9 cellular contexts compared by ENCODE assay signal in genomic region chr1:156120318-156120717, GRCh38. TPM values are rescaled to one million over a fixed set of nuclear protein-coding genes. Genes with fewer than 3 reads are reported as not detected.
DNase-seq lines count a peak whose midpoint lies in the region; ATAC-seq, FAIRE-seq and TF ChIP-seq lines count a peak whose summit lies in the region.
"Had no signal": no experiment of that assay in that cellular context is flagged by ENCODE, and none has a peak within 500 bp of the region (broad histone marks: within the 10 kb centered on the region; RNA-seq: fewer than 3 reads in every experiment).

No MANE protein-coding gene starts in this region.

- H2AFZ ChIP-seq in H1 (ENCODE audit: low read length) (no peak overlapping the region), parathyroid adenoma (no peak overlapping the region)

- 86% methylated on average over 3 of the region's 3 CpGs; no CpG with 5 or more reads in 1 of the 2 experiments for WGBS in H1 (ENCODE audit: extremely low coverage in 1 of 2, insufficient coverage in 1 of 2, insufficient read length in 1 of 2, insufficient replicate concordance in 2 of 2, low coverage in 1 of 2, low lambda C conversion rate in 2 of 2, missing lambda C conversion rate in 1 of 2), 2 experiments

- peak overlapping the region; percentile 21 for H3K4me3 ChIP-seq in AG04450 (ENCODE audit: low read depth, low read length)
- no peak overlapping the region for H3K4me3 ChIP-seq in NT2/D1 (ENCODE audit: insufficient read length, low read depth)
- no peak overlapping the region for H3K4me3 ChIP-seq in H1 (ENCODE audit: extremely low read depth in 1 of 4, insufficient read depth in 2 of 4, low read depth in 3 of 4, low read length in 4 of 4)
- no peak overlapping the region for H3K4me3 ChIP-seq in parathyroid adenoma (ENCODE audit: low read depth, low read length)

- ATAC-seq in HG03196 (IDR thresholded peaks at IDR 0.05; ENCODE audit: unreplicated experiment): no peak

- H3K36me3 ChIP-seq in NT2/D1 (ENCODE audit: insufficient read depth, insufficient read length, low read length): peaks cover 60% of the 10 kb centered on the region
- no peaks in the 10 kb centered on the region for H3K36me3 ChIP-seq in H1 (ENCODE audit: control insufficient read depth in 2 of 4, insufficient read depth in 4 of 4, low read length in 3 of 4)
- H3K36me3 ChIP-seq in parathyroid adenoma (ENCODE audit: control insufficient read depth, insufficient read depth, low read length): no peaks in the 10 kb centered on the region

- H3K18ac ChIP-seq in H1 (ENCODE audit: extremely low read depth, low read length): no peak overlapping the region

- POLR2A ChIA-PET in AG04450 (lab: Yijun Ruan, JAX): interaction anchor here (0.9 to 1.0 kb wide), 2 partner anchors 8 to 14 kb away, joined by 3 read pairs; no protein-coding TSS in a partner anchor
- POLR2A ChIA-PET in H1 (lab: Charles Lee; ENCODE audit: partially characterized antibody): interaction anchor here (1.1 to 28.0 kb wide), 5 partner anchors 8 to 138 kb away, joined by 3 to 763 read pairs (median 4); partner anchors contain the start of gene MEX3A
- POLR2A ChIA-PET in HEK293T (lab: Yijun Ruan, JAX): interaction anchor here (3.6 kb wide), 1 partner anchor 14 kb away, joined by 17 read pairs; no protein-coding TSS in a partner anchor

- peaks cover 0 to 12% of the 10 kb centered on the region in 2 experiments; a peak in 1 of 4 replicates for H3K79me2 ChIP-seq in H1 (ENCODE audit: control insufficient read depth in 1 of 2, insufficient read depth in 2 of 2, low read length in 2 of 2)
- H3K79me2 ChIP-seq in parathyroid adenoma: peaks cover 45% of the 10 kb centered on the region

- TF ChIP-seq EP300 in H1 (IDR thresholded peaks at IDR 0.05; ENCODE audit: borderline replicate concordance in 1 of 2, low read depth in 2 of 2, low read length in 2 of 2): no peak

- CTCF ChIA-PET in AG04450 (lab: Charles Lee) (interaction anchor here (32.7 kb wide), 1 partner anchor 22 kb away, joined by 682 read pairs; no protein-coding TSS in a partner anchor), H1 (lab: Charles Lee; ENCODE audit: partially characterized antibody) (interaction anchor here (0.6 to 42.4 kb wide), 7 partner anchors 3 to 1456 kb away, joined by 3 to 1994 read pairs (median 4); partner anchors contain the start of genes LMNA and MEX3A), HEK293T (lab: Yijun Ruan, JAX) (interaction anchor here (1.5 to 6.0 kb wide), 2 partner anchors 10 to 22 kb away, joined by 6 to 50 read pairs; no protein-coding TSS in a partner anchor)

- H2AK5ac ChIP-seq in H1 (ENCODE audit: low read depth, low read length): no peak overlapping the region

- H3K4me1 ChIP-seq in NT2/D1 (ENCODE audit: insufficient read depth, insufficient read length): peaks cover 51% of the 10 kb centered on the region
- H3K4me1 ChIP-seq in H1 (replicated peaks in 1 of 4; ENCODE audit: control insufficient read depth in 3 of 4, insufficient read depth in 4 of 4, low read length in 3 of 4): peaks cover 7 to 27% (median 25%) of the 10 kb centered on the region in 4 experiments
- peaks cover 22% of the 10 kb centered on the region for H3K4me1 ChIP-seq in parathyroid adenoma

- no peak overlapping the region for H3K4me2 ChIP-seq in H1 (ENCODE audit: insufficient read depth in 1 of 2, low read depth in 2 of 2, low read length in 2 of 2)
- H3K4me2 ChIP-seq in parathyroid adenoma (ENCODE audit: low read length): peak overlapping the region; percentile 28

- peaks cover 6 to 10% of the 10 kb centered on the region in 2 experiments for H4K20me1 ChIP-seq in H1 (replicated peaks in 1 of 2; ENCODE audit: control insufficient read depth in 1 of 2, insufficient read depth in 2 of 2, low read length in 2 of 2)

- peak overlapping the region; percentile 44; the same call in 1 of the 2 replicates for H2BK12ac ChIP-seq in H1 (ENCODE audit: low read depth, low read length)

- H3K23ac ChIP-seq in H1 (ENCODE audit: insufficient read length): no peak overlapping the region

- H3K23me2 ChIP-seq in H1 (ENCODE audit: low read depth, low read length): peaks cover 7% of the 10 kb centered on the region

- no peak overlapping the region for H4K8ac ChIP-seq in H1 (ENCODE audit: extremely low read depth, insufficient read depth, low read length)

- H3K14ac ChIP-seq in H1 (ENCODE audit: insufficient read length): no peak overlapping the region

- H2BK120ac ChIP-seq in H1 (replicated peaks; ENCODE audit: low read depth, low read length): no peak overlapping the region

- H4K5ac ChIP-seq in H1 (ENCODE audit: insufficient read length, low read depth, low read length): no peak overlapping the region

- TF ChIP-seq POLR2A in H1 (IDR thresholded peaks at IDR 0.05; ENCODE audit: control extremely low read depth in 1 of 2, low read depth in 2 of 2, low read length in 2 of 2): no peak

- FAIRE-seq in H1 (lab: Jason Lieb, UNC): no peak

- no peak overlapping the region for H2BK20ac ChIP-seq in H1 (ENCODE audit: low read length)

- TF ChIP-seq CTCF in AG04450 (IDR thresholded peaks at IDR 0.05; ENCODE audit: low read depth, low read length): no peak
- TF ChIP-seq CTCF in H1 (IDR thresholded peaks at IDR 0.05; ENCODE audit: control extremely low read depth in 1 of 3, insufficient read depth in 1 of 3, low read depth in 1 of 3, low read length in 3 of 3): no peak
- TF ChIP-seq CTCF in parathyroid adenoma (IDR thresholded peaks at IDR 0.05): no peak

- H3K9ac ChIP-seq in NT2/D1 (ENCODE audit: insufficient read length, low read depth) (peak overlapping the region; percentile 4), H1 (replicated peaks in 1 of 4; ENCODE audit: extremely low read depth in 1 of 4, low read depth in 3 of 4, low read length in 3 of 4) (no peak overlapping the region), parathyroid adenoma (no peak overlapping the region)

- H3K4ac ChIP-seq in H1 (replicated peaks; ENCODE audit: insufficient read length, low read depth, low read length): peak overlapping the region; percentile 47

- DNase-seq in AG04450 (ENCODE audit: low read depth, low spot score) (no peak), NT2/D1 (ENCODE audit: low read depth, low spot score) (no peak), H1 (ENCODE audit: low read depth in 1 of 2, low spot score in 2 of 2) (no peak), SK-N-DZ (ENCODE audit: low spot score) (no peak), HEK293T (ENCODE audit: extremely low spot score) (no peak)
- DNase-seq in stimulated activated naive CD4-positive, alpha-beta T cell (lab: John Stamatoyannopoulos, UW): no peak

- TF ChIP-seq RAD21 in H1 (IDR thresholded peaks at IDR 0.05 in 1 of 2, conservative IDR thresholded peaks at IDR 0.05 in 1 of 2; ENCODE audit: low read depth in 2 of 2, low read length in 2 of 2): no peak

- no peaks in the 10 kb centered on the region for H3K9me3 ChIP-seq in AG04450 (ENCODE audit: control insufficient read depth, insufficient read depth, low read length)
- H3K9me3 ChIP-seq in NT2/D1 (ENCODE audit: insufficient read depth, low read length): no peaks in the 10 kb centered on the region
- no peaks in the 10 kb centered on the region for H3K9me3 ChIP-seq in H1 (ENCODE audit: insufficient read depth in 2 of 2, low read depth in 1 of 2, low read length in 1 of 2)
- no peaks in the 10 kb centered on the region for H3K9me3 ChIP-seq in parathyroid adenoma (ENCODE audit: control insufficient read depth, low read length)

- no peak overlapping the region for H4K91ac ChIP-seq in H1 (replicated peaks; ENCODE audit: insufficient read length, low read length)

- no peak overlapping the region for H3K56ac ChIP-seq in H1 (replicated peaks; ENCODE audit: insufficient read length, low read depth, low read length)

- H3K27ac ChIP-seq in AG04450 (ENCODE audit: low read depth, low read length) (peak overlapping the region; percentile 21), H1 (ENCODE audit: low read depth, low read length) (no peak overlapping the region), parathyroid adenoma (no peak overlapping the region)

- H3K79me1 ChIP-seq in H1 (ENCODE audit: low read depth, low read length): peaks cover 3% of the 10 kb centered on the region

- H3K27me3 ChIP-seq in AG04450 (ENCODE audit: control insufficient read depth, insufficient read depth, low read length) (no peaks in the 10 kb centered on the region), NT2/D1 (ENCODE audit: insufficient read depth, insufficient read length) (no peaks in the 10 kb centered on the region), H1 (replicated peaks in 1 of 4; ENCODE audit: control insufficient read depth in 3 of 4, extremely low read depth in 1 of 4, insufficient read depth in 3 of 4, low read length in 3 of 4) (peaks cover 0 to 2% (median 0%) of the 10 kb centered on the region in 4 experiments; a peak in 1 of 7 replicates), parathyroid adenoma (ENCODE audit: control insufficient read depth, insufficient read depth, low read length) (no peaks in the 10 kb centered on the region)

- H2BK15ac ChIP-seq in H1 (ENCODE audit: low read length): no peak overlapping the region

- no peak overlapping the region for H2BK5ac ChIP-seq in H1 (ENCODE audit: low read depth, low read length)

RNA-seq across cellular contexts. Expression of gene LMNA, which starts 5.8 kb away (rescaled TPM):
- 365 and 382 TPM in 2 replicates for polyA plus RNA-seq in AG04450 (2011; rRNA removed)
- polyA minus RNA-seq in AG04450 (2011; rRNA and poly(A)+ RNA removed): 379 and 407 TPM in 2 replicates
- 46.8 and 48.0 TPM in 2 replicates for total RNA-seq in H1 (2021; fragmentation: NEBNext Ultra II Directional; extraction: Animal tissue kit (Norgen Biotek cat#: 25700))
- 25.8 and 38.3 TPM in 2 replicates for polyA plus RNA-seq in H1 (2011; rRNA removed)
- 33.6 TPM for polyA plus RNA-seq in H1 (2011; cell fraction: cytosol; rRNA removed)
- polyA plus RNA-seq in H1 (2011; cell fraction: nucleus; rRNA removed): 78.1 TPM
- 36.7 to 43.4 TPM (median 39.1 TPM) in 4 replicates for polyA plus RNA-seq in H1 (2012, experiment 1 of 2)
- polyA plus RNA-seq in H1 (2012, experiment 2 of 2): 56.7 TPM
- polyA plus RNA-seq in H1 (2013, experiment 1 of 2): 34.7 TPM
- polyA plus RNA-seq in H1 (2013, experiment 2 of 2): 32.6 TPM
- 15.1 and 20.9 TPM in 2 replicates for polyA minus RNA-seq in H1 (2011; rRNA and poly(A)+ RNA removed)
- 33.7 TPM for polyA minus RNA-seq in H1 (2011; cell fraction: cytosol; rRNA and poly(A)+ RNA removed)
- 28.1 TPM for polyA minus RNA-seq in H1 (2011; cell fraction: nucleus; rRNA and poly(A)+ RNA removed)
- polyA plus RNA-seq in SK-N-DZ (2014; cell fraction: cytosol; rRNA removed): 18.7 and 26.6 TPM in 2 replicates
- polyA plus RNA-seq in SK-N-DZ (2014; cell fraction: nucleus; rRNA removed): 41.9 and 45.0 TPM in 2 replicates

RNA-seq across cellular contexts. Expression of gene SEMA4A, which starts 33.1 kb away (rescaled TPM):
- polyA plus RNA-seq in AG04450 (2011; rRNA removed): 0.58 and 0.60 TPM in 2 replicates
- 0.56 and 1.1 TPM in 2 replicates for polyA minus RNA-seq in AG04450 (2011; rRNA and poly(A)+ RNA removed)
- 5.9 and 7.3 TPM in 2 replicates for total RNA-seq in H1 (2021; fragmentation: NEBNext Ultra II Directional; extraction: Animal tissue kit (Norgen Biotek cat#: 25700))
- 10.6 and 12.0 TPM in 2 replicates for polyA plus RNA-seq in H1 (2011; rRNA removed)
- polyA plus RNA-seq in H1 (2011; cell fraction: cytosol; rRNA removed): 10.3 TPM
- 27.7 TPM for polyA plus RNA-seq in H1 (2011; cell fraction: nucleus; rRNA removed)
- polyA plus RNA-seq in H1 (2012, experiment 1 of 2): 5.9 to 11.9 TPM (median 8.7 TPM) in 4 replicates
- 6.4 TPM for polyA plus RNA-seq in H1 (2012, experiment 2 of 2)
- polyA plus RNA-seq in H1 (2013, experiment 1 of 2): 6.5 TPM
- polyA plus RNA-seq in H1 (2013, experiment 2 of 2): 6.3 TPM
- polyA minus RNA-seq in H1 (2011; rRNA and poly(A)+ RNA removed): 11.9 TPM in 2 replicates
- 12.0 TPM for polyA minus RNA-seq in H1 (2011; cell fraction: cytosol; rRNA and poly(A)+ RNA removed)
- 15.1 TPM for polyA minus RNA-seq in H1 (2011; cell fraction: nucleus; rRNA and poly(A)+ RNA removed)
- 1.8 and 2.0 TPM in 2 replicates for polyA plus RNA-seq in SK-N-DZ (2014; cell fraction: cytosol; rRNA removed)
- 4.1 and 5.1 TPM in 2 replicates for polyA plus RNA-seq in SK-N-DZ (2014; cell fraction: nucleus; rRNA removed)

RNA-seq across cellular contexts. Expression of gene MEX3A, which starts 38.1 kb away (rescaled TPM):
- polyA plus RNA-seq in AG04450 (2011; rRNA removed): 11.8 and 14.6 TPM in 2 replicates
- polyA minus RNA-seq in AG04450 (2011; rRNA and poly(A)+ RNA removed): 13.9 and 14.3 TPM in 2 replicates
- total RNA-seq in H1 (2021; fragmentation: NEBNext Ultra II Directional; extraction: Animal tissue kit (Norgen Biotek cat#: 25700)): 52.4 and 54.7 TPM in 2 replicates
- polyA plus RNA-seq in H1 (2011; rRNA removed): 34.1 and 43.5 TPM in 2 replicates
- polyA plus RNA-seq in H1 (2011; cell fraction: cytosol; rRNA removed): 30.7 TPM
- polyA plus RNA-seq in H1 (2011; cell fraction: nucleus; rRNA removed): 122 TPM
- polyA plus RNA-seq in H1 (2012, experiment 1 of 2): 42.2 to 51.4 TPM (median 46.7 TPM) in 4 replicates
- polyA plus RNA-seq in H1 (2012, experiment 2 of 2): 37.7 TPM
- 50.4 TPM for polyA plus RNA-seq in H1 (2013, experiment 1 of 2)
- polyA plus RNA-seq in H1 (2013, experiment 2 of 2): 45.1 TPM
- polyA minus RNA-seq in H1 (2011; rRNA and poly(A)+ RNA removed): 43.0 and 47.3 TPM in 2 replicates
- 55.2 TPM for polyA minus RNA-seq in H1 (2011; cell fraction: cytosol; rRNA and poly(A)+ RNA removed)
- polyA minus RNA-seq in H1 (2011; cell fraction: nucleus; rRNA and poly(A)+ RNA removed): 107 TPM
- 52.8 and 57.8 TPM in 2 replicates for polyA plus RNA-seq in SK-N-DZ (2014; cell fraction: cytosol; rRNA removed)
- 24.5 and 43.5 TPM in 2 replicates for polyA plus RNA-seq in SK-N-DZ (2014; cell fraction: nucleus; rRNA removed)
- total RNA-seq: mononuclear cell had no signal

RNA-seq across cellular contexts. Expression of gene RAB25, which starts 59.4 kb away (rescaled TPM):
- not detected in 2 replicates for polyA plus RNA-seq in AG04450 (2011; rRNA removed)
- polyA minus RNA-seq in AG04450 (2011; rRNA and poly(A)+ RNA removed): not detected in 2 replicates
- 34.8 and 38.5 TPM in 2 replicates for total RNA-seq in H1 (2021; fragmentation: NEBNext Ultra II Directional; extraction: Animal tissue kit (Norgen Biotek cat#: 25700))
- polyA plus RNA-seq in H1 (2011; rRNA removed): 98.2 and 117 TPM in 2 replicates
- 110 TPM for polyA plus RNA-seq in H1 (2011; cell fraction: cytosol; rRNA removed)
- 61.3 TPM for polyA plus RNA-seq in H1 (2011; cell fraction: nucleus; rRNA removed)
- polyA plus RNA-seq in H1 (2012, experiment 1 of 2): 66.9 to 78.3 TPM (median 74.1 TPM) in 4 replicates
- 91.5 TPM for polyA plus RNA-seq in H1 (2012, experiment 2 of 2)
- 48.0 TPM for polyA plus RNA-seq in H1 (2013, experiment 1 of 2)
- polyA plus RNA-seq in H1 (2013, experiment 2 of 2): 50.7 TPM
- polyA minus RNA-seq in H1 (2011; rRNA and poly(A)+ RNA removed): 50.6 and 52.5 TPM in 2 replicates
- 24.8 TPM for polyA minus RNA-seq in H1 (2011; cell fraction: cytosol; rRNA and poly(A)+ RNA removed)
- polyA minus RNA-seq in H1 (2011; cell fraction: nucleus; rRNA and poly(A)+ RNA removed): 19.2 TPM
- polyA plus RNA-seq in SK-N-DZ (2014; cell fraction: cytosol; rRNA removed): 0.30 and 0.85 TPM in 2 replicates
- polyA plus RNA-seq in SK-N-DZ (2014; cell fraction: nucleus; rRNA removed): not detected in 2 replicates
